In the genomic region with DNA sequence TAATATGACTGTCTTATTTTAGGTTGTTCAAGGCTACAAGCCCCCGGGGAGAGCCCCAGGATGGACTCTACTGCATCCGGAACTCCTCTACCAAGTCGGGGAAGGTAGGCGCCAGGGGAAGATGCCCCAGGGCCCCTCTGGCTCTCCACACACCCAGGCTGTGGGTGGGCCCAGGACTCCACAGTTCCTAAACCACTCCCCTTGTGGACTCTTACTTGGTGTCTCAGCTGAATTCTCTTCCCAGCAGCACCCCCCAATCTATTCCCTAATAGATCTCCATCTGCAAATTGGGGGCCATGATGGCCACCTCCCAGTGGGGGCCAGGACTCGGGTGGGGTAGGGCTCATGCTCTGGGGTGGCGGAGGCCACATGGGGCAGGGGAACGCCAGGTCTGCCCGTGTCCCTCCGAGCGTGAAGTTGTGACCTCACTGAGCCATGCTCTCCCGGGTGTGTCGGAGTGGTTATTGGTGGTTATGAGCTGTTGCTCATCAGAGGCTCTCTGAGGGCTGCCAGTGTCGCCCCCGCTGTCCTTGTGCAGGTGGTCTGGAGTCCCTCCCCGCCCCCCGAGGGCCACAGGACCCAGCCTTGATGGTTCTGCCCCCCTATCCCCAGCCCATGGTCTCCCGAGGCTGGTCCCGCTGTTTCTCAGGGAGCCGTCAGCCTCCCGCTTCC, we compare ENCODE assay signal across 9 cellular contexts. TPM values are rescaled to one million over a fixed set of nuclear protein-coding genes. Genes with fewer than 3 reads are reported as not detected.
DNase-seq lines count a peak whose midpoint lies in the region; ATAC-seq and TF ChIP-seq lines count a peak whose summit lies in the region.
"Had no signal": no experiment of that assay in that cellular context is flagged by ENCODE, and none has a peak within 500 bp of the region (broad histone marks: within the 10 kb centered on the region; RNA-seq: fewer than 3 reads in every experiment).

No MANE protein-coding gene starts in this region.

- H2AFZ ChIP-seq in hepatocyte = no peak overlapping the region

- H3K4me1 ChIP-seq in right cardiac atrium (ENCODE audit: control insufficient read depth, insufficient read depth, low read length) (peaks cover 3% of the 10 kb centered on the region), hepatocyte (ENCODE audit: insufficient read depth) (no peaks in the 10 kb centered on the region), upper lobe of right lung (peaks cover 24% of the 10 kb centered on the region)

- TF ChIP-seq CTCF in activated B cell treated with CpG ODN at 0.5 μM for 24 hours (IDR thresholded peaks at IDR 0.05) (no peak), hepatocyte (IDR thresholded peaks at IDR 0.05; ENCODE audit: poor library complexity) (no peak), upper lobe of right lung (IDR thresholded peaks at IDR 0.05) (no peak)

- H3K4me3 Mint-ChIP-seq in activated B cell treated with CpG ODN at 0.5 μM for 24 hours = peak overlapping the region; percentile 67

- DNase-seq in right cardiac atrium = peak in 2 of 3 donors; percentile 24 to 41
- DNase-seq in cardiac septum (ENCODE audit: low spot score) = no peak
- peak; percentile 65 for DNase-seq in activated B cell treated with CpG ODN at 0.5 μM for 24 hours
- no peak for DNase-seq in KG1 (lab: John Stamatoyannopoulos, UW)
- no peak for DNase-seq in EL
- no peak for DNase-seq in hepatocyte (ENCODE audit: low spot score)
- no peak for DNase-seq in upper lobe of right lung
- DNase-seq: NCI-H526 treated with DMSO at 0.1 percent for 48 hours had no signal

- CTCF ChIA-PET in activated B cell treated with CpG ODN at 0.5 μM for 24 hours (lab: Charles Lee) = no interaction called here

- H3K9me2 ChIP-seq in hepatocyte (replicated peaks; ENCODE audit: insufficient read depth) = no peaks in the 10 kb centered on the region

- H3K27me3 ChIP-seq in right cardiac atrium (ENCODE audit: control insufficient read depth, insufficient read depth) (no peaks in the 10 kb centered on the region), hepatocyte (no peaks in the 10 kb centered on the region), upper lobe of right lung (no peaks in the 10 kb centered on the region)

- H3K27ac Mint-ChIP-seq in activated B cell treated with CpG ODN at 0.5 μM for 24 hours = peak overlapping the region; percentile 83

- H3K4me3 ChIP-seq in right cardiac atrium (ENCODE audit: low read length) = no peak overlapping the region
- no peak overlapping the region for H3K4me3 ChIP-seq in hepatocyte
- H3K4me3 ChIP-seq in upper lobe of right lung = no peak overlapping the region

- peaks cover 59% of the 10 kb centered on the region for H3K4me1 Mint-ChIP-seq in activated B cell treated with CpG ODN at 0.5 μM for 24 hours

- ATAC-seq in right cardiac atrium (no peak), HG02759 (IDR thresholded peaks at IDR 0.05; ENCODE audit: unreplicated experiment) (peak; percentile 74), activated B cell treated with CpG ODN at 0.5 μM for 24 hours (ENCODE audit: low read depth) (peak; percentile 85), upper lobe of right lung (no peak)

- H3K9me3 ChIP-seq in right cardiac atrium (ENCODE audit: control insufficient read depth, low read length) = no peaks in the 10 kb centered on the region
- no peaks in the 10 kb centered on the region for H3K9me3 ChIP-seq in hepatocyte (ENCODE audit: low read depth)
- no peaks in the 10 kb centered on the region for H3K9me3 ChIP-seq in upper lobe of right lung

- H3K4me2 ChIP-seq in hepatocyte = no peak overlapping the region

- POLR2A ChIA-PET in activated B cell treated with CpG ODN at 0.5 μM for 24 hours (lab: Charles Lee) = interaction anchor here (0.6 to 1.5 kb wide), 6 partner anchors 11 to 1162 kb away, joined by 3 to 15 read pairs (median 4); a partner anchor contains a TSS

- no peak overlapping the region for H3K27ac ChIP-seq in right cardiac atrium (ENCODE audit: low read length)
- no peak overlapping the region for H3K27ac ChIP-seq in hepatocyte
- H3K27ac ChIP-seq in upper lobe of right lung = no peak overlapping the region

- WGBS in right cardiac atrium = 94% methylated on average over 20 of the region's 20 CpGs
- WGBS in hepatocyte (ENCODE audit: low lambda C conversion rate, missing lambda C conversion rate) = 97% methylated on average over 7 of the region's 20 CpGs

- intact Hi-C loops in right cardiac atrium (cut with DNase I) = no loop called here
- intact Hi-C loops in cardiac septum (cut with DNase I) = no loop called here
- intact Hi-C loops in activated B cell treated with CpG ODN at 0.5 μM for 24 hours (cut with micrococcal nuclease) = loop anchor here (1.0 to 5.0 kb wide), 5 partner anchors 15 to 100 kb away; no protein-coding TSS in a partner anchor
- intact Hi-C loops in upper lobe of right lung (cut with DNase I) = no loop called here

- H3K36me3 Mint-ChIP-seq in activated B cell treated with CpG ODN at 0.5 μM for 24 hours (ENCODE audit: low read depth) = peaks cover 35% of the 10 kb centered on the region

- H4K20me1 ChIP-seq in hepatocyte (ENCODE audit: insufficient read depth, poor library complexity, severe bottlenecking) = no peaks in the 10 kb centered on the region

- H3K79me2 ChIP-seq in hepatocyte = no peaks in the 10 kb centered on the region

- H3K27me3 Mint-ChIP-seq in activated B cell treated with CpG ODN at 0.5 μM for 24 hours = no peaks in the 10 kb centered on the region

- no peaks in the 10 kb centered on the region for H3K36me3 ChIP-seq in hepatocyte (replicated peaks; ENCODE audit: insufficient read depth, low read depth)
- H3K36me3 ChIP-seq in upper lobe of right lung = peaks cover 65% of the 10 kb centered on the region

- no peaks in the 10 kb centered on the region for H3K9me3 Mint-ChIP-seq in activated B cell treated with CpG ODN at 0.5 μM for 24 hours

RNA-seq across cellular contexts. Expression of a gene that starts 11.2 kb away (rescaled TPM):
- total RNA-seq in right cardiac atrium (100 to 1,000 TPM; 215 to 256 (median 236) TPM), cardiac septum (213 TPM), activated B cell treated with CpG ODN at 0.5 μM for 24 hours (326 and 340 TPM in 2 replicates), hepatocyte (143 and 179 TPM in 2 replicates), upper lobe of right lung (286 TPM)
- polyA plus RNA-seq in right cardiac atrium (207 TPM), hepatocyte (174 and 208 TPM in 2 replicates)

RNA-seq across cellular contexts. Expression of a gene that starts 39.6 kb away (rescaled TPM):
- 10 to 100 TPM; 20.5 to 28.8 (median 26.3) TPM for total RNA-seq in right cardiac atrium
- polyA plus RNA-seq in right cardiac atrium = 21.7 TPM
- 19.1 TPM for total RNA-seq in cardiac septum
- 40.4 and 43.2 TPM in 2 replicates for total RNA-seq in activated B cell treated with CpG ODN at 0.5 μM for 24 hours
- 15.0 and 25.7 TPM in 2 replicates for total RNA-seq in hepatocyte
- polyA plus RNA-seq in hepatocyte = 24.3 and 29.6 TPM in 2 replicates
- 99.0 TPM for total RNA-seq in upper lobe of right lung

Comparison
In these comparisons a context has a peak if more than half of its experiments do, and no peak if none do; other contexts are left out.
1. DNase-seq: peak in right cardiac atrium (2 of 3) and activated B cell treated with CpG ODN at 0.5 μM for 24 hours (single experiment); none in cardiac septum (single experiment), KG1 (single experiment), EL (single experiment), hepatocyte (single experiment) and upper lobe of right lung (single experiment).
2. ATAC-seq: peak in HG02759 (single experiment) and activated B cell treated with CpG ODN at 0.5 μM for 24 hours (single experiment); none in right cardiac atrium (0 of 2) and upper lobe of right lung (single experiment).